Comparison of ENCODE assay signal across 35 cellular contexts in the genomic region with DNA sequence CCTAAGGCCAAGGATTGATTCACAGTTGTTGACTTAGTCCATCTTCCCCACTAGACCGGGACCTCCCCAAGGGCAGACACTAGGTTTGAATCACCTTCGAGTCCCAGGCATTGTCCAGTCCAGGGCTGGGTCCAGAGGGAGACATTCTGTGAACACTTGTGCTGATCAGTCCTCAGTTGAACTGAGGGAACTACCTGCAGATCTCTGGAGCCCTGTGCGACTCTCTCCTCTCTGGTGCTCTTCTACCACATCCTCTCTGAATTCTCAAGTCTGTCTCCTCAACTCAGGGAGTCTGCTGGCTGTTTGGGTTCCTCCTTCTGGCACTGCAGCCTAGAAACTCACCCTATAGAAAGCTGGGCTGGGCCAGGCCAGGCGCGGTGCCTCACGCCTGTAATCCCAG. TPM values are rescaled to one million over a fixed set of nuclear protein-coding genes. Genes with fewer than 3 reads are reported as not detected.
"Had no signal": no experiment of that assay in that cellular context is flagged by ENCODE, and none has a peak within 500 bp of the region (broad histone marks: within the 10 kb centered on the region; RNA-seq: fewer than 3 reads in every experiment).

No MANE protein-coding gene starts in this region.

- DNase-seq: activated CD4-positive, alpha-beta T cell treated with anti-CD3 and anti-CD28 coated beads for 36 hours; activated CD4-positive, alpha-beta T cell treated with anti-CD3 and anti-CD28 coated beads, Interleukin-2, amount 10 ng/mL, durations not matched to agents 7 days and 5 days; activated CD4-positive, alpha-beta T cell treated with anti-CD3 and anti-CD28 coated beads, Interleukin-2, amount 50 U/mL, for 48 hours; activated CD8-positive, alpha-beta memory T cell treated with anti-CD3 and anti-CD28 coated beads, Interleukin-2, amount 50 U/mL, for 48 hours; activated CD8-positive, alpha-beta T cell treated with anti-CD3 and anti-CD28 coated beads, Interleukin-2, amount 10 ng/mL, durations not matched to agents 7 days and 5 days; activated effector memory CD4-positive, alpha-beta T cell treated with Interleukin-2 at 50 U/mL for 16 hours; activated naive CD4-positive, alpha-beta T cell treated with anti-CD3 and anti-CD28 coated beads, Interleukin-2, amount 10 ng/mL, durations not matched to agents 7 days and 5 days; activated naive CD8-positive, alpha-beta T cell treated with anti-CD3 and anti-CD28 coated beads, Interleukin-2, amount 50 U/mL, for 24 hours; activated T-cell treated with anti-CD3 and anti-CD28 coated beads, Interleukin-2, amount 50 U/mL, for 48 hours; anterior cingulate cortex; caudate nucleus; cerebellar nuclear complex; Karpas-422; NCI-H1105; NCI-H1436; NCI-H1694; NCI-H1930; NCI-H2081 treated with DMSO at 0.1 percent for 48 hours; NCI-H345; NCI-H524 treated with DMSO at 0.1 percent for 48 hours; SHP77; SK-N-SH had no signal

- ATAC-seq: activated CD4-positive, alpha-beta T cell treated with anti-CD3 and anti-CD28 coated beads for 36 hours; activated CD4-positive, CD25-positive, alpha-beta regulatory T cell treated with anti-CD3 and anti-CD28 coated beads, Interleukin-2, amount 50 U/mL, for 24 hours; activated CD8-positive, alpha-beta T cell treated with anti-CD3 and anti-CD28 coated beads, Interleukin-2, amount 10 ng/mL, durations not matched to agents 7 days and 5 days; activated naive CD8-positive, alpha-beta T cell treated with anti-CD3 and anti-CD28 coated beads, Interleukin-2, amount 50 U/mL, for 24 hours; Panc1; WTC11 had no signal

- H3K4me1 ChIP-seq: SJSA1 had no signal

- H3K27me3 Mint-ChIP-seq: activated naive CD8-positive, alpha-beta T cell; brain had no signal

- H3K27ac ChIP-seq: SJSA1 had no signal

- FAIRE-seq: bronchial epithelial cell, TTC549 had no signal

- H3K4me1 Mint-ChIP-seq: brain had no signal

- H3K9me2 ChIP-seq: SK-N-SH had no signal

- H3K4me2 ChIP-seq: SK-N-SH had no signal

- H3K4me3 ChIP-seq: SJSA1 had no signal

- H3K27ac Mint-ChIP-seq: activated CD4-positive, alpha-beta T cell treated with anti-CD3 and anti-CD28 coated beads for 36 hours; activated CD4-positive, alpha-beta T cell treated with anti-CD3 and anti-CD28 coated beads, Interleukin-2, amount 10 ng/mL, durations not matched to agents 7 days and 5 days; activated CD8-positive, alpha-beta T cell treated with anti-CD3 and anti-CD28 coated beads, Interleukin-2, amount 10 ng/mL, durations not matched to agents 7 days and 5 days; activated naive CD4-positive, alpha-beta T cell treated with anti-CD3 and anti-CD28 coated beads, Interleukin-2, amount 10 ng/mL, durations not matched to agents 7 days and 5 days; activated naive CD8-positive, alpha-beta T cell; activated naive CD8-positive, alpha-beta T cell treated with anti-CD3 and anti-CD28 coated beads, Interleukin-2, amount 50 U/mL, for 24 hours; brain; T-helper 1 cell treated with Interleukin-12 subunit alpha and Interleukin-12 subunit beta and Interleukin-4 antibody, amounts not matched to agents 30 μg/mL and 1 μg/mL, for 36 hours; T-helper 2 cell treated with Interferon-gamma antibody and Interleukin-4, amounts not matched to agents 5 μg/mL and 100 μg/mL, for 36 hours; WTC11 had no signal

- H3K4me3 Mint-ChIP-seq: activated CD4-positive, alpha-beta T cell treated with anti-CD3 and anti-CD28 coated beads for 36 hours; activated CD4-positive, alpha-beta T cell treated with anti-CD3 and anti-CD28 coated beads, Interleukin-2, amount 10 ng/mL, durations not matched to agents 7 days and 5 days; activated CD8-positive, alpha-beta T cell treated with anti-CD3 and anti-CD28 coated beads, Interleukin-2, amount 10 ng/mL, durations not matched to agents 7 days and 5 days; activated naive CD4-positive, alpha-beta T cell treated with anti-CD3 and anti-CD28 coated beads, Interleukin-2, amount 10 ng/mL, durations not matched to agents 7 days and 5 days; activated naive CD8-positive, alpha-beta T cell; activated naive CD8-positive, alpha-beta T cell treated with anti-CD3 and anti-CD28 coated beads, Interleukin-2, amount 50 U/mL, for 24 hours; brain; T-helper 1 cell treated with Interleukin-12 subunit alpha and Interleukin-12 subunit beta and Interleukin-4 antibody, amounts not matched to agents 30 μg/mL and 1 μg/mL, for 36 hours; T-helper 2 cell treated with Interferon-gamma antibody and Interleukin-4, amounts not matched to agents 5 μg/mL and 100 μg/mL, for 36 hours; WTC11 had no signal

- H3K27me3 ChIP-seq: SJSA1 had no signal

RNA-seq across cellular contexts. Expression of a gene that starts 15.0 kb away (rescaled TPM):
- total RNA-seq: bronchial epithelial cell, MCF 10A, NCI-H460, RPMI7951, SJSA1 had no signal
- polyA plus RNA-seq: SK-N-SH had no signal

RNA-seq across cellular contexts. Expression of a gene that starts 22.6 kb away (rescaled TPM):
- total RNA-seq: MCF 10A, NCI-H460 had no signal
